2 cellular contexts compared by ENCODE assay signal in genomic region chr10:48455055-48455391, GRCh38.
TF ChIP-seq lines count a peak whose summit lies in the region.

No MANE protein-coding gene starts in this region.

TF ChIP-seq in H1, 55 proteins besides CTCF, POLR2A, EP300 and RAD21:
- no peak for TF ChIP-seq NANOG (IDR thresholded peaks at IDR 0.05; ENCODE audit: insufficient read depth, low read depth, low read length, poor library complexity, severe bottlenecking)
- TF ChIP-seq KDM5A (IDR thresholded peaks at IDR 0.05; ENCODE audit: low read length), result no peak
- no peak for TF ChIP-seq GTF2F1 (IDR thresholded peaks at IDR 0.05; ENCODE audit: borderline replicate concordance, low read depth, low read length)
- TF ChIP-seq, protein P1, sequence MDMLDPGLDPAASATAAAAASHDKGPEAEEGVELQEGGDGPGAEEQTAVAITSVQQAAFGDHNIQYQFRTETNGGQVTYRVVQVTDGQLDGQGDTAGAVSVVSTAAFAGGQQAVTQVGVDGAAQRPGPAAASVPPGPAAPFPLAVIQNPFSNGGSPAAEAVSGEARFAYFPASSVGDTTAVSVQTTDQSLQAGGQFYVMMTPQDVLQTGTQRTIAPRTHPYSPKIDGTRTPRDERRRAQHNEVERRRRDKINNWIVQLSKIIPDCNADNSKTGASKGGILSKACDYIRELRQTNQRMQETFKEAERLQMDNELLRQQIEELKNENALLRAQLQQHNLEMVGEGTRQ (IDR thresholded peaks at IDR 0.05; ENCODE audit: low read length), result no peak
- TF ChIP-seq HDAC6 (IDR thresholded peaks at IDR 0.05; ENCODE audit: low read depth, low read length), result no peak
- TF ChIP-seq POU5F1 (IDR thresholded peaks at IDR 0.05; ENCODE audit: low read depth, low read length), result no peak
- TF ChIP-seq RXRA (IDR thresholded peaks at IDR 0.05; ENCODE audit: insufficient read depth, low read depth, low read length), result no peak
- TF ChIP-seq HDAC2 (IDR thresholded peaks at IDR 0.05; ENCODE audit: borderline replicate concordance in 1 of 2, low read depth in 2 of 2, low read length in 2 of 2), result no peak
- TF ChIP-seq, protein P2, sequence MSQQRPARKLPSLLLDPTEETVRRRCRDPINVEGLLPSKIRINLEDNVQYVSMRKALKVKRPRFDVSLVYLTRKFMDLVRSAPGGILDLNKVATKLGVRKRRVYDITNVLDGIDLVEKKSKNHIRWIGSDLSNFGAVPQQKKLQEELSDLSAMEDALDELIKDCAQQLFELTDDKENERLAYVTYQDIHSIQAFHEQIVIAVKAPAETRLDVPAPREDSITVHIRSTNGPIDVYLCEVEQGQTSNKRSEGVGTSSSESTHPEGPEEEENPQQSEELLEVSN (IDR thresholded peaks at IDR 0.05), result no peak
- TF ChIP-seq ZNF274 (IDR thresholded peaks at IDR 0.05; ENCODE audit: borderline replicate concordance, extremely low read depth, low read length), result no peak
- TF ChIP-seq SUZ12 (IDR thresholded peaks at IDR 0.05; ENCODE audit: low read length), result no peak
- TF ChIP-seq BRCA1 (IDR thresholded peaks at IDR 0.05; ENCODE audit: low read depth, low read length), result no peak
- TF ChIP-seq TBP (IDR thresholded peaks at IDR 0.05; ENCODE audit: low read depth, low read length), result no peak
- TF ChIP-seq MAFK (IDR thresholded peaks at IDR 0.05; ENCODE audit: low read depth, low read length), result no peak
- no peak for TF ChIP-seq SP4 (IDR thresholded peaks at IDR 0.05; ENCODE audit: low read length)
TF ChIP-seq in H1: peak in this region for 0.

TF ChIP-seq in SK-N-SH, 30 proteins besides CTCF, POLR2A, EP300 and RAD21:
- no peak for TF ChIP-seq MAX (IDR thresholded peaks at IDR 0.05; ENCODE audit: low read depth)
- TF ChIP-seq POLR2AphosphoS5 (IDR thresholded peaks at IDR 0.05; ENCODE audit: low read depth, low read length), result no peak
- no peak for TF ChIP-seq NFIC (IDR thresholded peaks at IDR 0.05; ENCODE audit: borderline replicate concordance)
- no peak for TF ChIP-seq EZH2phosphoT487 (IDR thresholded peaks at IDR 0.05; ENCODE audit: borderline replicate concordance, low read depth)
- TF ChIP-seq, protein P3, sequence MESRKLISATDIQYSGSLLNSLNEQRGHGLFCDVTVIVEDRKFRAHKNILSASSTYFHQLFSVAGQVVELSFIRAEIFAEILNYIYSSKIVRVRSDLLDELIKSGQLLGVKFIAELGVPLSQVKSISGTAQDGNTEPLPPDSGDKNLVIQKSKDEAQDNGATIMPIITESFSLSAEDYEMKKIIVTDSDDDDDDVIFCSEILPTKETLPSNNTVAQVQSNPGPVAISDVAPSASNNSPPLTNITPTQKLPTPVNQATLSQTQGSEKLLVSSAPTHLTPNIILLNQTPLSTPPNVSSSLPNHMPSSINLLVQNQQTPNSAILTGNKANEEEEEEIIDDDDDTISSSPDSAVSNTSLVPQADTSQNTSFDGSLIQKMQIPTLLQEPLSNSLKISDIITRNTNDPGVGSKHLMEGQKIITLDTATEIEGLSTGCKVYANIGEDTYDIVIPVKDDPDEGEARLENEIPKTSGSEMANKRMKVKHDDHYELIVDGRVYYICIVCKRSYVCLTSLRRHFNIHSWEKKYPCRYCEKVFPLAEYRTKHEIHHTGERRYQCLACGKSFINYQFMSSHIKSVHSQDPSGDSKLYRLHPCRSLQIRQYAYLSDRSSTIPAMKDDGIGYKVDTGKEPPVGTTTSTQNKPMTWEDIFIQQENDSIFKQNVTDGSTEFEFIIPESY (IDR thresholded peaks at IDR 0.05; ENCODE audit: borderline replicate concordance, low read depth), result no peak
- no peak for TF ChIP-seq USF1 (IDR thresholded peaks at IDR 0.05; ENCODE audit: borderline replicate concordance, low read depth)
- no peak for TF ChIP-seq NRF1 (IDR thresholded peaks at IDR 0.05; ENCODE audit: low read depth, low read length)
- no peak for TF ChIP-seq MXI1 (IDR thresholded peaks at IDR 0.05; ENCODE audit: low read depth, low read length)
- no peak for TF ChIP-seq PBX3 (IDR thresholded peaks at IDR 0.05)
- no peak for TF ChIP-seq TAF1 (IDR thresholded peaks at IDR 0.05; ENCODE audit: borderline replicate concordance, low read depth, low read length)
- no peak for TF ChIP-seq MEF2A (IDR thresholded peaks at IDR 0.05; ENCODE audit: borderline replicate concordance, low read depth)
- no peak for TF ChIP-seq TEAD4 (IDR thresholded peaks at IDR 0.05; ENCODE audit: borderline replicate concordance, insufficient read depth)
- TF ChIP-seq RCOR1 (IDR thresholded peaks at IDR 0.05; ENCODE audit: low read length), result no peak
- TF ChIP-seq RFX5 (IDR thresholded peaks at IDR 0.05; ENCODE audit: low read length), result no peak
- TF ChIP-seq FOXJ3 (CRISPR knock-in tag; IDR thresholded peaks at IDR 0.05), result no peak
- no peak for TF ChIP-seq ELF1 (IDR thresholded peaks at IDR 0.05)
